27 cellular contexts compared by ENCODE assay signal in the genomic region with DNA sequence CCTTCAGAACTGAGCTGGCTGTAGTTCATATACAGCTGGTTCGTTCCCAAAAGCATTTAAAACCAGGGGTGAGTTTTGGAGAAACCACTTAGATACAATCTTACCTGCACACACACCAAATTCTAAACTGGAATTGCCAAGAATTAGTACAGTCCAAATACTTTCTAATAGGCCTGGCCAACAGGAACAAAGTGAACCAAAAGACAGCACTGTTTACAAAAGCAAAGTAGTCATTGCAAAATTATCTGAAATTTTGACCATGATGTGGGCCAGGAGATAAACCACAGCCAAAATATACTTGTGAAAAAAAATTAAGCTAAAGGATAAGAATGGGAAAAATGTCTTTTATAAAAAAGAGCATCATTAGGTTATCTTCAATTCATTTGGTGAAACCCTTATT. TPM values are rescaled to one million over a fixed set of nuclear protein-coding genes. Genes with fewer than 3 reads are reported as not detected.
DNase-seq lines count a peak whose midpoint lies in the region; ATAC-seq and TF ChIP-seq lines count a peak whose summit lies in the region.
"Had no signal": no experiment of that assay in that cellular context is flagged by ENCODE, and none has a peak within 500 bp of the region (broad histone marks: within the 10 kb centered on the region; RNA-seq: fewer than 3 reads in every experiment).

No MANE protein-coding gene starts in this region.

- ATAC-seq in Right ventricle myocardium superior (ENCODE audit: poor library complexity) (peak; percentile 73), omental fat pad (ENCODE audit: low FRiP score) (peak; percentile 45), HG03439 (IDR thresholded peaks at IDR 0.05; ENCODE audit: unreplicated experiment) (no peak), HG02623 (IDR thresholded peaks at IDR 0.05; ENCODE audit: unreplicated experiment) (no peak)
- ATAC-seq: activated CD8-positive, alpha-beta T cell treated with anti-CD3 and anti-CD28 coated beads, Interleukin-2, amount 10 ng/mL, durations not matched to agents 7 days and 5 days; T-cell had no signal

- intact Hi-C loops in Right ventricle myocardium superior (cut with DNase I) (no loop called here), cardiac septum (cut with DNase I) (no loop called here), head of caudate nucleus (cut with DNase I) (no loop called here)

- no peak overlapping the region for H3K4me3 ChIP-seq in fibroblast of pulmonary artery (replicated peaks; ENCODE audit: low read depth, low read length)
- H3K4me3 ChIP-seq: GM23248, spleen had no signal

- no peak for TF ChIP-seq CTCF in fibroblast of pulmonary artery (IDR thresholded peaks at IDR 0.05; ENCODE audit: low read length, missing control alignments)
- TF ChIP-seq CTCF in omental fat pad (IDR thresholded peaks at IDR 0.05): no peak

- DNase-seq in Right ventricle myocardium superior (no peak), cardiac septum (ENCODE audit: low spot score) (no peak), fibroblast of pulmonary artery (ENCODE audit: low read depth) (peak; percentile 13), omental fat pad (ENCODE audit: low spot score) (no peak), head of caudate nucleus (no peak), NCI-H1417 (lab: John Stamatoyannopoulos, UW) (no peak)
- DNase-seq: activated CD4-positive, alpha-beta T cell treated with anti-CD3 and anti-CD28 coated beads for 1 hour; activated CD8-positive, alpha-beta T cell treated with anti-CD3 and anti-CD28 coated beads, Interleukin-2, amount 10 ng/mL, durations not matched to agents 7 days and 5 days; BE2C; COR-L47; DMS79 treated with DMSO at 0.1 percent for 48 hours; effector CD8-positive, alpha-beta T cell; glutamatergic neuron; GM23248; HFFc6; left colon; NCI-H1048; NCI-H2029 treated with DMSO at 0.1 percent for 48 hours; NCI-H82; nephron progenitor cell; OCI-M1; spleen; stimulated activated CD4-positive, alpha-beta T cell treated with anti-CD3 and anti-CD28 coated beads, Interleukin-4, amount 100 ng/mL, for 24 hours; T-cell; trophoblast cell had no signal

RNA-seq across cellular contexts. Expression of gene NAP1L5, which starts 37.9 kb away (rescaled TPM):
- total RNA-seq in Right ventricle myocardium superior (1.9 TPM), cardiac septum (7.0 TPM), omental fat pad (10 to 100 TPM in 1 of 4 donors, 1 to 10 TPM in 3; 6.8 to 13.7 (median 8.3) TPM)

Comparison
In these comparisons a context has a peak if more than half of its experiments do, and no peak if none do; other contexts are left out.
1. ATAC-seq: peak in Right ventricle myocardium superior (single experiment) and omental fat pad (single experiment); none in HG03439 (single experiment) and HG02623 (single experiment).